13 cellular contexts compared by ENCODE assay signal in the genomic region with DNA sequence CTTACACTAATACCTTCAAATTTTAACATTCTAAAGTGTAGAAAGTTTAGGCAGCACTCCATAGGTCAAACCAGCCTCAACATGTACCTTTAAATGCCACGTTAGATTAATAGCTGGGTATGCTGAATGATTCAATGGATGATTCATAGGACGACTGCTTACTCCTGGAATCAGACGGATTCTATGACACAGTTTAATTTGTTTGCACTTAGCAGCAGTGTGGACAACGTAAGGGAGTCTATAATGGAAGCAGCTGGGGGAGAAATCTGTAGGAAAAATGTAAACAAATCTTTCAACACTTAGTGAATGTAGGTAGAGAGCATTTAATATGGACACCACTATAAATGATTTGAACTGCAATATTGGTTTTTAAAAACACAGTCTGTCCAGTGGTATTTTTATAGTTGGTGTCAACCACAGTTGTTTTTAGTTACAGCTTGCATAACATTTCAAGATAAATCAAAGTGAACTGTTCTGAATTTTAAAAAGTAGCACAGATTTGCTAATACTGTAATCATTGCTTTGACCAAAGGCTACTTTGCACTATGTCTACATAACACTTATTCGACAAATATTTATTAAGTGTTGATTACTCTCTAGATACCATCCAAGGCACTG.
DNase-seq lines count a peak whose midpoint lies in the region; ATAC-seq, FAIRE-seq and TF ChIP-seq lines count a peak whose summit lies in the region.
"Had no signal": no experiment of that assay in that cellular context is flagged by ENCODE, and none has a peak within 500 bp of the region (broad histone marks: within the 10 kb centered on the region; RNA-seq: fewer than 3 reads in every experiment).

No MANE protein-coding gene starts in this region.

- intact Hi-C loops in mucosa of descending colon (cut with DNase I, micrococcal nuclease), result no loop called here

- ATAC-seq in mucosa of descending colon, result no peak
- ATAC-seq: CD8-positive, alpha-beta T cell; pancreas had no signal

- H3K4me3 ChIP-seq in adipocyte (ENCODE audit: low read length), result no peak overlapping the region
- H3K4me3 ChIP-seq in kidney epithelial cell (ENCODE audit: low read depth, low read length), result no peak overlapping the region
- no peak overlapping the region for H3K4me3 ChIP-seq in Peyer's patch
- H3K4me3 ChIP-seq in mucosa of descending colon, result no peak overlapping the region
- H3K4me3 ChIP-seq: pancreas had no signal

- H3K9ac ChIP-seq in adipocyte (ENCODE audit: low read length), result no peak overlapping the region

- H3K36me3 ChIP-seq in adipocyte (ENCODE audit: control insufficient read depth, insufficient read depth, low read length, severe bottlenecking) (no peaks in the 10 kb centered on the region), kidney epithelial cell (ENCODE audit: control insufficient read depth, insufficient read depth, low read length) (no peaks in the 10 kb centered on the region), Peyer's patch (no peaks in the 10 kb centered on the region), mucosa of descending colon (ENCODE audit: low read depth) (no peaks in the 10 kb centered on the region)
- H3K36me3 ChIP-seq: pancreas had no signal

- no peak for FAIRE-seq in HTR-8/SVneo (lab: Jason Lieb, UNC)
- FAIRE-seq: pancreas had no signal

- no peak overlapping the region for H3K27ac ChIP-seq in Peyer's patch
- H3K27ac ChIP-seq: pancreas had no signal

- peak; percentile 11 for DNase-seq in COLO829 (ENCODE audit: low spot score)
- peak; percentile 1 for DNase-seq in HTR-8/SVneo (ENCODE audit: insufficient read length, low spot score)
- peak; percentile 47 for DNase-seq in adipocyte (ENCODE audit: low read depth)
- DNase-seq in kidney epithelial cell (ENCODE audit: low read depth), result peak; percentile 44
- no peak for DNase-seq in Peyer's patch
- no peak for DNase-seq in pons (ENCODE audit: low spot score)
- no peak for DNase-seq in mucosa of descending colon
- no peak for DNase-seq in activated CD4-positive, alpha-beta T cell treated with anti-CD3 and anti-CD28 coated beads for 4 hours
- DNase-seq: activated B cell treated with CpG ODN at 0.5 μM for 24 hours; CD8-positive, alpha-beta T cell; NCI-H1436 treated with DMSO at 0.1 percent for 48 hours; pancreas; Right ventricle myocardium superior had no signal

- H3K9me3 ChIP-seq in adipocyte (ENCODE audit: control insufficient read depth, low read length), result no peaks in the 10 kb centered on the region
- H3K9me3 ChIP-seq in Peyer's patch, result no peaks in the 10 kb centered on the region
- H3K9me3 ChIP-seq in mucosa of descending colon, result no peaks in the 10 kb centered on the region
- H3K9me3 ChIP-seq: pancreas had no signal

- H3K4me1 ChIP-seq in adipocyte (ENCODE audit: control insufficient read depth, insufficient read depth, low read length), result peaks cover 12% of the 10 kb centered on the region
- no peaks in the 10 kb centered on the region for H3K4me1 ChIP-seq in Peyer's patch
- H3K4me1 ChIP-seq in mucosa of descending colon (ENCODE audit: low read depth), result no peaks in the 10 kb centered on the region
- H3K4me1 ChIP-seq: pancreas had no signal

- H3K27me3 ChIP-seq in adipocyte (replicated peaks; ENCODE audit: control insufficient read depth, insufficient read depth, low read length) (no peaks in the 10 kb centered on the region), kidney epithelial cell (ENCODE audit: control insufficient read depth, insufficient read depth, low read length) (no peaks in the 10 kb centered on the region), Peyer's patch (no peaks in the 10 kb centered on the region)
- H3K27me3 ChIP-seq: pancreas had no signal

- TF ChIP-seq POLR2A in Peyer's patch (IDR thresholded peaks at IDR 0.05), result no peak

- TF ChIP-seq CTCF in kidney epithelial cell (IDR thresholded peaks at IDR 0.05; ENCODE audit: insufficient read depth, low read length, poor library complexity, severe bottlenecking) (no peak), Peyer's patch (IDR thresholded peaks at IDR 0.05) (no peak), mucosa of descending colon (IDR thresholded peaks at IDR 0.05) (no peak)

Comparison
In these comparisons a context has a peak if more than half of its experiments do, and no peak if none do; other contexts are left out.
1. DNase-seq: peak in COLO829 (single experiment), HTR-8/SVneo (single experiment), adipocyte (single experiment) and kidney epithelial cell (single experiment); none in Peyer's patch (0 of 3), pons (single experiment), mucosa of descending colon (0 of 3) and activated CD4-positive, alpha-beta T cell treated with anti-CD3 and anti-CD28 coated beads for 4 hours (0 of 2).